In the genomic region with DNA sequence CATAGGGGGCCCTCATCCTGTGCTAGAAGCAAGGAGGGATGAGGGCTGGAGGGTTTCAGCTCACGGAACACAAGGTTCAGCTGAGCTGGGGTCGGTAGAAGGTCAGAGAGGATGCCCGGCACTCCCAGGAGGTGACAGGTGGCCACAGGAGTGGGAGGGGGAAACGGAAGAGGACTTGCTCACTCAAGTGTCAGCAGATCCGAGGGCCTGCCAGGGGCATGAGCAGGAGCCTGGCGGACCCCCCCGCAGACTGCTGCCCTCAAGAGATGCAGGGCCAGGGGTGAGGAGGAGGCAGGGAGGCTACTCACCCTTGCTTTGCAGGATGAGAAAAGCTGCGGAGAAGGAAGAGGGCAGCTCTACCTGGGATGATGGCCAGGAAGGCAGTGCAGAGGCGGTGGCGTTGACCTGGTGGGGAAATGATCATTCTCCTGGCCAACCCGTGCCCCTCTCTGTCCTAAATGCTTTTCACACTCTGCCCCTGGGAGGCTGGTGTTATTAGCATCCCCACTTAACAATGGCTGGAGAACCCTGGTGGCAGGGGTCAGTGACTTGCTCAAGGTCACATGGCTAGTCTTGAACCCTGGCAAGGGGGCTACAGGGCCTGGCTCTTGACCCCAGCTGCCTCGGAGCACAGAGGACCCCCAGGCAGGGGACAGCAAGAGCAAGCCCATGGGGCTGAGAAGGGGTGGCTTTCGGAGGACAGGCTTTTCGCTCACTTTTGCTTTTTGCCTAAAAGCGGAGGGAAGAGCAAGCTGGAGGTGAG, we compare ENCODE assay signal across 1 cellular context.
TF ChIP-seq lines count a peak whose summit lies in the region.

No MANE protein-coding gene starts in this region.

TF ChIP-seq in HepG2, 621 proteins besides CTCF, POLR2A, EP300 and RAD21:
- no peak for TF ChIP-seq ZFP62 (CRISPR knock-in tag; IDR thresholded peaks at IDR 0.05)
- TF ChIP-seq FOXM1 (CRISPR knock-in tag; IDR thresholded peaks at IDR 0.05) = no peak
- TF ChIP-seq KDM2A (CRISPR knock-in tag; IDR thresholded peaks at IDR 0.05; ENCODE audit: borderline replicate concordance, low read depth) = 0 out of 2 replicates have a peak, but pooled peaks have one; percentile 11
